27 cellular contexts compared by ENCODE assay signal in genomic region chr11:31477528-31478255, GRCh38. TPM values are rescaled to one million over a fixed set of nuclear protein-coding genes. Genes with fewer than 3 reads are reported as not detected.
A peak's percentile ranks its signal among the peaks of the same experiment; 100 is the strongest.
DNase-seq lines count a peak whose midpoint lies in the region; ATAC-seq and TF ChIP-seq lines count a peak whose summit lies in the region.
"Had no signal": no experiment of that assay in that cellular context is flagged by ENCODE, and none has a peak within 500 bp of the region (broad histone marks: within the 10 kb centered on the region; RNA-seq: fewer than 3 reads in every experiment).

No MANE protein-coding gene starts in this region.

- no peak for TF ChIP-seq POLR2A in ovary (IDR thresholded peaks at IDR 0.05)

- H3K9me3 Mint-ChIP-seq in activated naive CD4-positive, alpha-beta T cell treated with anti-CD3 and anti-CD28 coated beads, Interleukin-2, amount 50 U/mL, for 72 hours, result no peaks in the 10 kb centered on the region
- H3K9me3 Mint-ChIP-seq in activated T-helper 17 cell treated with anti-CD3 and anti-CD28 coated beads, Interleukin-2, amount 50 U/mL, for 72 hours, result no peaks in the 10 kb centered on the region
- H3K9me3 Mint-ChIP-seq in stimulated activated effector memory CD8-positive, alpha-beta T cell treated with anti-CD3 and anti-CD28 coated beads, Interleukin-12 subunit alpha, Interleukin-12 subunit beta, amount 100 ng/mL, for 72 hours, result no peaks in the 10 kb centered on the region
- H3K9me3 Mint-ChIP-seq: activated CD8-positive, alpha-beta T cell treated with anti-CD3 and anti-CD28 coated beads for 36 hours; activated naive CD8-positive, alpha-beta T cell treated with anti-CD3 and anti-CD28 coated beads, Interleukin-2, amount 10 ng/mL, durations not matched to agents 7 days and 5 days; CD8-positive, alpha-beta T cell; memory B cell had no signal

- no peak overlapping the region for H3K27ac Mint-ChIP-seq in activated naive CD4-positive, alpha-beta T cell treated with anti-CD3 and anti-CD28 coated beads, Interleukin-2, amount 50 U/mL, for 72 hours
- no peak overlapping the region for H3K27ac Mint-ChIP-seq in activated T-helper 17 cell treated with anti-CD3 and anti-CD28 coated beads, Interleukin-2, amount 50 U/mL, for 72 hours
- no peak overlapping the region for H3K27ac Mint-ChIP-seq in stimulated activated effector memory CD8-positive, alpha-beta T cell treated with anti-CD3 and anti-CD28 coated beads, Interleukin-12 subunit alpha, Interleukin-12 subunit beta, amount 100 ng/mL, for 72 hours
- H3K27ac Mint-ChIP-seq: activated CD8-positive, alpha-beta T cell treated with anti-CD3 and anti-CD28 coated beads for 36 hours; activated naive CD8-positive, alpha-beta T cell treated with anti-CD3 and anti-CD28 coated beads, Interleukin-2, amount 10 ng/mL, durations not matched to agents 7 days and 5 days; CD8-positive, alpha-beta T cell; memory B cell; progenitor cell of endocrine pancreas had no signal

- no peaks in the 10 kb centered on the region for H3K27me3 ChIP-seq in ovary
- H3K27me3 ChIP-seq: right lobe of liver, spleen, thyroid gland, uterus had no signal

- no peaks in the 10 kb centered on the region for H3K9me3 ChIP-seq in ovary
- H3K9me3 ChIP-seq: right lobe of liver, spleen, thyroid gland, uterus had no signal

- no peak overlapping the region for H3K27ac ChIP-seq in ovary
- H3K27ac ChIP-seq: right lobe of liver, spleen, thyroid gland, uterus had no signal

- H3K4me3 Mint-ChIP-seq in activated T-helper 17 cell treated with anti-CD3 and anti-CD28 coated beads, Interleukin-2, amount 50 U/mL, for 72 hours, result no peak overlapping the region
- H3K4me3 Mint-ChIP-seq in stimulated activated effector memory CD8-positive, alpha-beta T cell treated with anti-CD3 and anti-CD28 coated beads, Interleukin-12 subunit alpha, Interleukin-12 subunit beta, amount 100 ng/mL, for 72 hours, result no peak overlapping the region
- H3K4me3 Mint-ChIP-seq: activated CD8-positive, alpha-beta T cell treated with anti-CD3 and anti-CD28 coated beads for 36 hours; activated naive CD8-positive, alpha-beta T cell treated with anti-CD3 and anti-CD28 coated beads, Interleukin-2, amount 10 ng/mL, durations not matched to agents 7 days and 5 days; CD8-positive, alpha-beta T cell; memory B cell had no signal

- no peak for TF ChIP-seq EP300 in ovary (IDR thresholded peaks at IDR 0.05)

- H3K4me3 ChIP-seq in ovary, result no peak overlapping the region
- H3K4me3 ChIP-seq: right lobe of liver, spleen, thyroid gland, uterus had no signal

- TF ChIP-seq CTCF in ovary (IDR thresholded peaks at IDR 0.05), result no peak

- no peaks in the 10 kb centered on the region for H3K4me1 ChIP-seq in ovary (ENCODE audit: insufficient read depth)
- H3K4me1 ChIP-seq: right lobe of liver, spleen, thyroid gland, uterus had no signal

- H3K4me1 Mint-ChIP-seq in activated T-helper 17 cell treated with anti-CD3 and anti-CD28 coated beads, Interleukin-2, amount 50 U/mL, for 72 hours, result peaks cover 4% of the 10 kb centered on the region
- peaks cover 6% of the 10 kb centered on the region for H3K4me1 Mint-ChIP-seq in stimulated activated effector memory CD8-positive, alpha-beta T cell treated with anti-CD3 and anti-CD28 coated beads, Interleukin-12 subunit alpha, Interleukin-12 subunit beta, amount 100 ng/mL, for 72 hours
- H3K4me1 Mint-ChIP-seq: activated naive CD8-positive, alpha-beta T cell treated with anti-CD3 and anti-CD28 coated beads, Interleukin-2, amount 10 ng/mL, durations not matched to agents 7 days and 5 days had no signal

- intact Hi-C loops in ovary (cut with DNase I), result no loop called here

- no peaks in the 10 kb centered on the region for H3K27me3 Mint-ChIP-seq in activated T-helper 17 cell treated with anti-CD3 and anti-CD28 coated beads, Interleukin-2, amount 50 U/mL, for 72 hours
- H3K27me3 Mint-ChIP-seq: activated CD8-positive, alpha-beta T cell treated with anti-CD3 and anti-CD28 coated beads for 36 hours; activated naive CD8-positive, alpha-beta T cell treated with anti-CD3 and anti-CD28 coated beads, Interleukin-2, amount 10 ng/mL, durations not matched to agents 7 days and 5 days; memory B cell; progenitor cell of endocrine pancreas had no signal

- no peak for DNase-seq in activated naive CD4-positive, alpha-beta T cell treated with anti-CD3 and anti-CD28 coated beads, Interleukin-2, amount 50 U/mL, for 72 hours (ENCODE audit: low spot score in 2 of 2)
- no peak for DNase-seq in activated naive CD4-positive, alpha-beta T cell treated with Interleukin-2 at 50 U/mL for 16 hours
- DNase-seq in NCI-H524 (lab: John Stamatoyannopoulos, UW) (peak; percentile 80 to 93), NCI-H748 (lab: John Stamatoyannopoulos, UW; ENCODE audit: unreplicated experiment) (no peak), ovary (no peak)
- no peak for DNase-seq in stimulated activated effector memory CD8-positive, alpha-beta T cell treated with anti-CD3 and anti-CD28 coated beads, Interleukin-12 subunit alpha, Interleukin-12 subunit beta, amount 100 ng/mL, for 72 hours (ENCODE audit: low spot score in 2 of 2)
- DNase-seq: activated CD4-positive, alpha-beta T cell treated with anti-CD3 and anti-CD28 coated beads for 1 hour; activated CD8-positive, alpha-beta T cell treated with anti-CD3 and anti-CD28 coated beads for 36 hours; activated effector memory CD4-positive, alpha-beta T cell treated with Interleukin-2 at 50 U/mL for 16 hours; activated naive CD8-positive, alpha-beta T cell treated with anti-CD3 and anti-CD28 coated beads, Interleukin-2, amount 10 ng/mL, durations not matched to agents 7 days and 5 days; CD8-positive, alpha-beta T cell; cortex of kidney; effector memory CD4-positive, alpha-beta T cell; Karpas-422; NCI-H1436; right lobe of liver; spleen; stimulated activated CD8-positive, alpha-beta memory T cell treated with anti-CD3 and anti-CD28 coated beads, Interleukin-4, amount 100 ng/mL, for 48 hours; thyroid gland; uterus had no signal

- ATAC-seq in activated naive CD4-positive, alpha-beta T cell treated with anti-CD3 and anti-CD28 coated beads, Interleukin-2, amount 50 U/mL, for 72 hours, result peak; percentile 30 to 64
- ATAC-seq in activated T-helper 17 cell treated with anti-CD3 and anti-CD28 coated beads, Interleukin-2, amount 50 U/mL, for 72 hours (replicated peaks), result peak; percentile 53
- ATAC-seq in stimulated activated effector memory CD8-positive, alpha-beta T cell treated with anti-CD3 and anti-CD28 coated beads, Interleukin-12 subunit alpha, Interleukin-12 subunit beta, amount 100 ng/mL, for 72 hours, result peak; percentile 49
- no peak for ATAC-seq in HG03469 (IDR thresholded peaks at IDR 0.05; ENCODE audit: unreplicated experiment)
- ATAC-seq: activated CD8-positive, alpha-beta T cell treated with anti-CD3 and anti-CD28 coated beads for 36 hours; CD8-positive, alpha-beta T cell; HCT116; left lobe of liver; right lobe of liver; Right ventricle myocardium inferior had no signal

- H3K36me3 Mint-ChIP-seq in activated naive CD4-positive, alpha-beta T cell treated with anti-CD3 and anti-CD28 coated beads, Interleukin-2, amount 50 U/mL, for 72 hours, result no peaks in the 10 kb centered on the region
- no peaks in the 10 kb centered on the region for H3K36me3 Mint-ChIP-seq in activated T-helper 17 cell treated with anti-CD3 and anti-CD28 coated beads, Interleukin-2, amount 50 U/mL, for 72 hours (ENCODE audit: low read depth)
- H3K36me3 Mint-ChIP-seq in stimulated activated effector memory CD8-positive, alpha-beta T cell treated with anti-CD3 and anti-CD28 coated beads, Interleukin-12 subunit alpha, Interleukin-12 subunit beta, amount 100 ng/mL, for 72 hours, result no peaks in the 10 kb centered on the region

- no peaks in the 10 kb centered on the region for H3K36me3 ChIP-seq in ovary
- H3K36me3 ChIP-seq: right lobe of liver, spleen, thyroid gland, uterus had no signal

- WGBS in ovary, 3 donors, result 91 to 95% (median 92%) methylated on average over 7 of the region's 7 CpGs

RNA-seq across cellular contexts. Expression of gene IMMP1L, which starts 31.7 kb away (rescaled TPM):
- total RNA-seq in activated naive CD4-positive, alpha-beta T cell treated with anti-CD3 and anti-CD28 coated beads, Interleukin-2, amount 50 U/mL, for 72 hours, result 10 to 100 TPM; 20.9 to 22.5 TPM
- 10 to 100 TPM; 16.4 to 24.5 TPM for total RNA-seq in activated T-helper 17 cell treated with anti-CD3 and anti-CD28 coated beads, Interleukin-2, amount 50 U/mL, for 72 hours
- total RNA-seq in ovary, result 10 to 100 TPM; 15.4 to 57.8 (median 22.7) TPM
- 10 to 100 TPM; 20.6 to 32.4 TPM for polyA plus RNA-seq in ovary

RNA-seq across cellular contexts. Expression of gene ELP4, which starts 31.9 kb away (rescaled TPM):
- 10 to 100 TPM; 19.1 to 22.7 TPM for total RNA-seq in activated naive CD4-positive, alpha-beta T cell treated with anti-CD3 and anti-CD28 coated beads, Interleukin-2, amount 50 U/mL, for 72 hours
- 10 to 100 TPM; 15.9 to 19.0 TPM for total RNA-seq in activated T-helper 17 cell treated with anti-CD3 and anti-CD28 coated beads, Interleukin-2, amount 50 U/mL, for 72 hours
- total RNA-seq in ovary, result 10 to 100 TPM; 11.6 to 25.8 (median 13.8) TPM
- 10 to 100 TPM in 1 of 2 donors, 1 to 10 TPM in 1; 9.7 to 23.8 TPM for polyA plus RNA-seq in ovary

Comparison
In these comparisons a context has a peak if more than half of its experiments do, and no peak if none do; other contexts are left out.
1. DNase-seq: peak in NCI-H524 (2 of 2); none in activated naive CD4-positive, alpha-beta T cell treated with anti-CD3 and anti-CD28 coated beads, Interleukin-2, amount 50 U/mL, for 72 hours (0 of 2), activated naive CD4-positive, alpha-beta T cell treated with Interleukin-2 at 50 U/mL for 16 hours (single experiment), stimulated activated effector memory CD8-positive, alpha-beta T cell treated with anti-CD3 and anti-CD28 coated beads, Interleukin-12 subunit alpha, Interleukin-12 subunit beta, amount 100 ng/mL, for 72 hours (0 of 2), NCI-H748 (single experiment) and ovary (0 of 5).